Comparison of ENCODE assay signal across 31 cellular contexts in the genomic region with DNA sequence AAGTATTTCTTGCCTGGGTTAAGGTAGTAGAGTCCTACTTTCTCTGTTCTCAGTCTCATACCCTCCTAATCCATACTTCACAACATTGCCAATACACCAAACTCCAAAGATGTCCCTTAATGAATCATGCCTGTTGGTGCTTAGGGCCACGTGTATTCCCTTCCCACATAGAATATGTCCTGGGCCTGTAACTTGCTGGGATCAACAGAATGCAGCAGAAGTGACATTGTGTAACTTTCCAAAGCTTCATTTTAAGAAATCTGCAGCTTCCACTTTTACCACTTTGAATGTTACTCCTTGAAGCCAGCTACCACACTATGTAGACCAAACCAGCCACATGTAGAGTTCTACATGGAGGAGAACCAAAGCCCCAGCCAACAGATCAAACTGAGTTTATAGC. TPM values are rescaled to one million over a fixed set of nuclear protein-coding genes. Genes with fewer than 3 reads are reported as not detected.
"Had no signal": no experiment of that assay in that cellular context is flagged by ENCODE, and none has a peak within 500 bp of the region (broad histone marks: within the 10 kb centered on the region; RNA-seq: fewer than 3 reads in every experiment).

No MANE protein-coding gene starts in this region.

- H3K27me3 Mint-ChIP-seq: activated CD4-positive, alpha-beta memory T cell treated with anti-CD3 and anti-CD28 coated beads, Interleukin-2, amount 10 ng/mL, durations not matched to agents 7 days and 5 days; activated naive CD4-positive, alpha-beta T cell treated with anti-CD3 and anti-CD28 coated beads, Interleukin-2, amount 10 ng/mL, durations not matched to agents 7 days and 5 days; brain; stimulated activated naive CD8-positive, alpha-beta T cell treated with anti-CD3 and anti-CD28 coated beads, Interleukin-15, amount 100 ng/mL, for 72 hours; T-cell had no signal

- H3K4me3 Mint-ChIP-seq: activated CD4-positive, alpha-beta memory T cell treated with anti-CD3 and anti-CD28 coated beads, Interleukin-2, amount 10 ng/mL, durations not matched to agents 7 days and 5 days; activated CD4-positive, alpha-beta T cell treated with anti-CD3 and anti-CD28 coated beads, Interleukin-2, amount 10 ng/mL, durations not matched to agents 7 days and 5 days; activated naive CD4-positive, alpha-beta T cell treated with anti-CD3 and anti-CD28 coated beads, Interleukin-2, amount 10 ng/mL, durations not matched to agents 7 days and 5 days; activated naive CD8-positive, alpha-beta T cell treated with anti-CD3 and anti-CD28 coated beads, Interleukin-2, amount 10 ng/mL, durations not matched to agents 7 days and 5 days; activated T-cell treated with anti-CD3 and anti-CD28 coated beads, Interleukin-2, amount 50 U/mL, for 24 hours; brain; naive thymus-derived CD4-positive, alpha-beta T cell; neural crest cell; stimulated activated memory B cell treated with anti-CD40 and anti-IgM and Interleukin-4, amounts not matched to agents 10 μg/mL and 1 μg/mL and 100 μg/mL, for 72 hours; stimulated activated naive CD8-positive, alpha-beta T cell treated with anti-CD3 and anti-CD28 coated beads, Interleukin-15, amount 100 ng/mL, for 72 hours; T-cell; WTC11 had no signal

- H3K4me3 ChIP-seq: ascending aorta, gastrocnemius medialis, left ventricle myocardium inferior, right lobe of liver had no signal

- H3K27ac ChIP-seq: ascending aorta, gastrocnemius medialis, left ventricle myocardium inferior, right lobe of liver had no signal

- ATAC-seq: gastrocnemius medialis; naive thymus-derived CD4-positive, alpha-beta T cell; stimulated activated memory B cell treated with anti-CD40 and anti-IgM and Interleukin-4, amounts not matched to agents 10 μg/mL and 1 μg/mL and 100 μg/mL, for 72 hours; stimulated activated naive CD8-positive, alpha-beta T cell treated with anti-CD3 and anti-CD28 coated beads, Interleukin-15, amount 100 ng/mL, for 72 hours; T-cell; WTC11 had no signal

- FAIRE-seq: endometrium, islet of Langerhans had no signal

- H3K36me3 ChIP-seq: ascending aorta, gastrocnemius medialis, left ventricle myocardium inferior, right lobe of liver had no signal

- H3K36me3 Mint-ChIP-seq: activated naive CD4-positive, alpha-beta T cell treated with anti-CD3 and anti-CD28 coated beads, Interleukin-2, amount 10 ng/mL, durations not matched to agents 7 days and 5 days; brain; stimulated activated memory B cell treated with anti-CD40 and anti-IgM and Interleukin-4, amounts not matched to agents 10 μg/mL and 1 μg/mL and 100 μg/mL, for 72 hours had no signal

- H3K27ac Mint-ChIP-seq: activated CD4-positive, alpha-beta memory T cell treated with anti-CD3 and anti-CD28 coated beads, Interleukin-2, amount 10 ng/mL, durations not matched to agents 7 days and 5 days; activated CD4-positive, alpha-beta T cell treated with anti-CD3 and anti-CD28 coated beads, Interleukin-2, amount 10 ng/mL, durations not matched to agents 7 days and 5 days; activated naive CD4-positive, alpha-beta T cell treated with anti-CD3 and anti-CD28 coated beads, Interleukin-2, amount 10 ng/mL, durations not matched to agents 7 days and 5 days; activated naive CD8-positive, alpha-beta T cell treated with anti-CD3 and anti-CD28 coated beads, Interleukin-2, amount 10 ng/mL, durations not matched to agents 7 days and 5 days; activated T-cell treated with anti-CD3 and anti-CD28 coated beads, Interleukin-2, amount 50 U/mL, for 24 hours; brain; naive thymus-derived CD4-positive, alpha-beta T cell; stimulated activated memory B cell treated with anti-CD40 and anti-IgM and Interleukin-4, amounts not matched to agents 10 μg/mL and 1 μg/mL and 100 μg/mL, for 72 hours; stimulated activated naive CD8-positive, alpha-beta T cell treated with anti-CD3 and anti-CD28 coated beads, Interleukin-15, amount 100 ng/mL, for 72 hours; T-cell; WTC11 had no signal

- H3K4me1 Mint-ChIP-seq: activated CD4-positive, alpha-beta memory T cell treated with anti-CD3 and anti-CD28 coated beads, Interleukin-2, amount 10 ng/mL, durations not matched to agents 7 days and 5 days; activated CD4-positive, alpha-beta T cell treated with anti-CD3 and anti-CD28 coated beads, Interleukin-2, amount 10 ng/mL, durations not matched to agents 7 days and 5 days; activated naive CD4-positive, alpha-beta T cell treated with anti-CD3 and anti-CD28 coated beads, Interleukin-2, amount 10 ng/mL, durations not matched to agents 7 days and 5 days; activated naive CD8-positive, alpha-beta T cell treated with anti-CD3 and anti-CD28 coated beads, Interleukin-2, amount 10 ng/mL, durations not matched to agents 7 days and 5 days; brain; naive thymus-derived CD4-positive, alpha-beta T cell; neural crest cell; stimulated activated memory B cell treated with anti-CD40 and anti-IgM and Interleukin-4, amounts not matched to agents 10 μg/mL and 1 μg/mL and 100 μg/mL, for 72 hours; stimulated activated naive CD8-positive, alpha-beta T cell treated with anti-CD3 and anti-CD28 coated beads, Interleukin-15, amount 100 ng/mL, for 72 hours; WTC11 had no signal

- DNase-seq: activated CD4-positive, alpha-beta memory T cell treated with anti-CD3 and anti-CD28 coated beads, Interleukin-2, amount 10 ng/mL, durations not matched to agents 7 days and 5 days; activated CD4-positive, alpha-beta T cell treated with anti-CD3 and anti-CD28 coated beads for 1 hour; activated CD4-positive, alpha-beta T cell treated with anti-CD3 and anti-CD28 coated beads, Interleukin-2, amount 10 ng/mL, durations not matched to agents 7 days and 5 days; activated CD8-positive, alpha-beta memory T cell treated with anti-CD3 and anti-CD28 coated beads, Interleukin-2, amount 50 U/mL, for 48 hours; activated gamma-delta T cell; activated naive CD4-positive, alpha-beta T cell treated with anti-CD3 and anti-CD28 coated beads, Interleukin-2, amount 10 ng/mL, durations not matched to agents 7 days and 5 days; activated naive CD8-positive, alpha-beta T cell treated with anti-CD3 and anti-CD28 coated beads, Interleukin-2, amount 10 ng/mL, durations not matched to agents 7 days and 5 days; activated T-cell treated with anti-CD3 and anti-CD28 coated beads, Interleukin-2, amount 50 U/mL, for 24 hours; caudate nucleus; gastrocnemius medialis; glutamatergic neuron; left ventricle myocardium inferior; midbrain; naive thymus-derived CD4-positive, alpha-beta T cell; occipital lobe; right lobe of liver; stimulated activated CD4-positive, alpha-beta T cell treated with anti-CD3 and anti-CD28 coated beads, Interleukin-4, amount 100 ng/mL, for 24 hours; stimulated activated CD8-positive, alpha-beta memory T cell treated with anti-CD3 and anti-CD28 coated beads, Interleukin-4, amount 100 ng/mL, for 48 hours; stimulated activated naive CD8-positive, alpha-beta T cell treated with anti-CD3 and anti-CD28 coated beads, Interleukin-15, amount 100 ng/mL, for 72 hours; substantia nigra; T-cell had no signal

- H3K27me3 ChIP-seq: ascending aorta, gastrocnemius medialis, right lobe of liver had no signal

- H3K9me3 ChIP-seq: ascending aorta, gastrocnemius medialis, right lobe of liver had no signal

- H3K9me3 Mint-ChIP-seq: activated CD4-positive, alpha-beta memory T cell treated with anti-CD3 and anti-CD28 coated beads, Interleukin-2, amount 10 ng/mL, durations not matched to agents 7 days and 5 days had no signal

- H3K4me1 ChIP-seq: ascending aorta, gastrocnemius medialis, left ventricle myocardium inferior, right lobe of liver had no signal

RNA-seq across cellular contexts. Expression of a gene that starts 58.5 kb away (rescaled TPM):
- total RNA-seq: epithelial cell of proximal tubule, lung microvascular endothelial cell, pulmonary artery endothelial cell had no signal
